In genomic region chr16:81687183-81687456, GRCh38 we compare ENCODE assay signal across 18 cellular contexts.
A peak's percentile ranks its signal among the peaks of the same experiment; 100 is the strongest.
DNase-seq lines count a peak whose midpoint lies in the region; ATAC-seq, FAIRE-seq and TF ChIP-seq lines count a peak whose summit lies in the region.
"Had no signal": no experiment of that assay in that cellular context is flagged by ENCODE, and none has a peak within 500 bp of the region (broad histone marks: within the 10 kb centered on the region; RNA-seq: fewer than 3 reads in every experiment).

No MANE protein-coding gene starts in this region.

- H3K79me2 ChIP-seq in H9 (ENCODE audit: insufficient read depth, low read length) = peaks cover 6% of the 10 kb centered on the region; the same call in 1 of the 2 replicates
- H3K79me2 ChIP-seq in OCI-LY1 (ENCODE audit: insufficient read depth, low read length) = no peaks in the 10 kb centered on the region
- H3K79me2 ChIP-seq in endothelial cell of umbilical vein (ENCODE audit: control insufficient read depth, insufficient read depth, low read length) = peaks cover 3% of the 10 kb centered on the region

- no peak overlapping the region for H3K27ac ChIP-seq in H9 (ENCODE audit: insufficient read length, low read depth, low read length)
- H3K27ac ChIP-seq in OCI-LY1 (ENCODE audit: low read depth, low read length, poor library complexity, severe bottlenecking) = peak overlapping the region; percentile 95
- H3K27ac ChIP-seq in endothelial cell of umbilical vein (ENCODE audit: insufficient read depth, low read depth, low read length) = peak overlapping the region; percentile 95
- peak overlapping the region; percentile 37 for H3K27ac ChIP-seq in stomach smooth muscle (ENCODE audit: low read length)
- H3K27ac ChIP-seq: Peyer's patch had no signal

- no peak overlapping the region for H3K56ac ChIP-seq in H9 (ENCODE audit: insufficient read length, low read depth, low read length)

- H3K23ac ChIP-seq in H9 (ENCODE audit: insufficient read length, low read depth, low read length) = no peak overlapping the region

- ATAC-seq in HG03097 (IDR thresholded peaks at IDR 0.05; ENCODE audit: low FRiP score, unreplicated experiment) (no peak), GM18861 (IDR thresholded peaks at IDR 0.05; ENCODE audit: unreplicated experiment) (no peak)

- no peaks in the 10 kb centered on the region for H3K23me2 ChIP-seq in H9 (ENCODE audit: insufficient read length, low read depth, low read length, poor library complexity, severe bottlenecking)

- H3K36me3 ChIP-seq in OCI-LY1 (ENCODE audit: insufficient read depth, low read length) (peaks cover 17% of the 10 kb centered on the region), endothelial cell of umbilical vein (ENCODE audit: control insufficient read depth in 2 of 2, extremely low read depth in 1 of 2, insufficient read depth in 2 of 2, low read length in 2 of 2) (peaks cover 4 to 7% of the 10 kb centered on the region in 2 experiments), stomach smooth muscle (ENCODE audit: control insufficient read depth in 2 of 2, insufficient read depth in 2 of 2, low read length in 2 of 2) (peaks cover 9 to 20% of the 10 kb centered on the region in 2 donors)

- H4K20me1 ChIP-seq in H9 (ENCODE audit: control insufficient read depth, insufficient read depth, insufficient read length) (no peaks in the 10 kb centered on the region), OCI-LY1 (ENCODE audit: insufficient read depth, low read length) (no peaks in the 10 kb centered on the region), endothelial cell of umbilical vein (replicated peaks; ENCODE audit: control insufficient read depth, extremely low read depth, insufficient read depth, low read length) (no peaks in the 10 kb centered on the region)

- H3K27ac Mint-ChIP-seq in H9 = peak overlapping the region in 2 of 3 experiments; percentile 58 to 64; a peak in 4 of 7 replicates
- H3K27ac Mint-ChIP-seq: IgD-negative memory B cell had no signal

- no peak overlapping the region for H2BK120ac ChIP-seq in H9 (ENCODE audit: low read depth, low read length, poor library complexity, severe bottlenecking)

- H3K4me1 Mint-ChIP-seq in H9 = peaks cover 23 to 25% of the 10 kb centered on the region in 2 experiments

- no CpG with 5 or more reads among the region's 5 CpGs for WGBS in H9 (ENCODE audit: extremely low coverage, insufficient read length, low lambda C conversion rate)

- intact Hi-C loops in endothelial cell of umbilical vein (cut with micrococcal nuclease) = loop anchor here (2.0 kb wide), 3 partner anchors 24 to 194 kb away; no protein-coding TSS in a partner anchor

- no peak overlapping the region for H3K4ac ChIP-seq in H9 (ENCODE audit: low read depth, low read length)

- FAIRE-seq in endothelial cell of umbilical vein (lab: Jason Lieb, UNC) = no peak

- dilution Hi-C loops in endothelial cell of umbilical vein (cut with MboI; ENCODE audit: extremely low pct_ligation_motif_present, low sequenced_read_pairs) = no loop called here

- no peak overlapping the region for H2AK5ac ChIP-seq in H9 (ENCODE audit: insufficient read length, low read length)

- peaks cover 2% of the 10 kb centered on the region; the same call in 1 of the 2 replicates for H3K4me1 ChIP-seq in H9 (ENCODE audit: insufficient read depth, low read length)
- H3K4me1 ChIP-seq in OCI-LY1 (ENCODE audit: insufficient read depth, low read length, severe bottlenecking) = peaks cover 29% of the 10 kb centered on the region
- H3K4me1 ChIP-seq in endothelial cell of umbilical vein (ENCODE audit: control insufficient read depth, extremely low read depth, insufficient read depth, low read length) = peaks cover 32% of the 10 kb centered on the region
- peaks cover 24% of the 10 kb centered on the region for H3K4me1 ChIP-seq in stomach smooth muscle (ENCODE audit: control insufficient read depth, insufficient read depth, low read length)

- H3K36me3 Mint-ChIP-seq in H9 (ENCODE audit: insufficient read depth in 1 of 3, low read depth in 3 of 3) = peaks cover 6 to 11% (median 10%) of the 10 kb centered on the region in 3 experiments; a peak in 6 of 7 replicates

- H3K9me3 ChIP-seq in H9 (ENCODE audit: control insufficient read depth, low read depth, low read length) (no peaks in the 10 kb centered on the region), OCI-LY1 (ENCODE audit: low read length) (no peaks in the 10 kb centered on the region), endothelial cell of umbilical vein (replicated peaks; ENCODE audit: control insufficient read depth, insufficient read depth, low read length) (no peaks in the 10 kb centered on the region), stomach smooth muscle (ENCODE audit: control insufficient read depth in 2 of 2, low read length in 2 of 2) (no peaks in the 10 kb centered on the region)
- H3K9me3 ChIP-seq: Peyer's patch had no signal

- H3K4me3 ChIP-seq in OCI-LY1 (ENCODE audit: low read depth, low read length, poor library complexity, severe bottlenecking) = no peak overlapping the region
- no peak overlapping the region for H3K4me3 ChIP-seq in endothelial cell of umbilical vein (replicated peaks in 1 of 3; ENCODE audit: insufficient read depth in 1 of 3, low read depth in 1 of 3, low read length in 3 of 3)
- H3K4me3 ChIP-seq in stomach smooth muscle (ENCODE audit: low read length in 2 of 2) = no peak overlapping the region
- H3K4me3 ChIP-seq: Peyer's patch had no signal

- H3K79me1 ChIP-seq in H9 (ENCODE audit: insufficient read depth, low read depth, low read length, poor library complexity, severe bottlenecking) = peaks cover 4% of the 10 kb centered on the region

- TF ChIP-seq POLR2A in endothelial cell of umbilical vein (IDR thresholded peaks at IDR 0.05; ENCODE audit: low read depth, low read length) = no peak

- H3K9ac ChIP-seq in H9 (ENCODE audit: extremely low read depth, insufficient read length, low read length) (no peak overlapping the region), OCI-LY1 (ENCODE audit: low read length) (no peak overlapping the region; the same call in 1 of the 2 replicates), endothelial cell of umbilical vein (replicated peaks; ENCODE audit: extremely low read depth, insufficient read depth, low read length) (peak overlapping the region; percentile 78), stomach smooth muscle (ENCODE audit: low read length in 2 of 2) (no peak overlapping the region)

- H3K9me3 Mint-ChIP-seq in H9 = no peaks in the 10 kb centered on the region
- H3K9me3 Mint-ChIP-seq: CD4-positive, CD25-positive, alpha-beta regulatory T cell; IgD-negative memory B cell had no signal

- no peak overlapping the region for H4K5ac ChIP-seq in H9 (ENCODE audit: insufficient read length, low read depth, low read length)

- H2AFZ ChIP-seq in H9 (ENCODE audit: low read length) = no peak overlapping the region
- H2AFZ ChIP-seq in OCI-LY1 (ENCODE audit: low read length) = no peak overlapping the region
- H2AFZ ChIP-seq in endothelial cell of umbilical vein (ENCODE audit: low read depth, low read length) = no peak overlapping the region

- DNase-seq in H9 (no peak), endothelial cell of umbilical vein (ENCODE audit: low read depth, low spot score) (no peak), DMS 273 (lab: John Stamatoyannopoulos, UW; ENCODE audit: unreplicated experiment) (no peak)
- DNase-seq: CD4-positive, CD25-positive, alpha-beta regulatory T cell; DMS79 treated with DMSO at 0.1 percent for 48 hours; GOT3; Kasumi-1; NCI-H1694; NCI-H2081; NCI-H2171 treated with DMSO at 0.1 percent for 48 hours; NCI-H524 treated with DMSO at 0.1 percent for 48 hours; NCI-H82 had no signal

- H3F3A ChIP-seq in OCI-LY1 (ENCODE audit: insufficient read depth, low read length) = no peaks in the 10 kb centered on the region

- no peaks in the 10 kb centered on the region for H3K9me2 ChIP-seq in OCI-LY1 (ENCODE audit: low read depth, low read length)

- H3K14ac ChIP-seq in H9 (ENCODE audit: insufficient read depth, low read length) = no peak overlapping the region; the same call in 1 of the 2 replicates

- H2BK12ac ChIP-seq in H9 (ENCODE audit: insufficient read length, low read depth, low read length) = no peak overlapping the region

- POLR2A ChIA-PET in endothelial cell of umbilical vein (lab: Charles Lee) = no interaction called here

- TF ChIP-seq CTCF in H9 (conservative IDR thresholded peaks at IDR 0.05) (no peak), OCI-LY1 (IDR thresholded peaks at IDR 0.05; ENCODE audit: low read length) (no peak), endothelial cell of umbilical vein (IDR thresholded peaks at IDR 0.05; ENCODE audit: extremely low read depth in 1 of 2, insufficient read depth in 1 of 2, low read depth in 1 of 2, low read length in 2 of 2) (no peak)

- H2BK20ac ChIP-seq in H9 (ENCODE audit: low read depth, low read length, poor library complexity, severe bottlenecking) = no peak overlapping the region

- CTCF ChIA-PET in endothelial cell of umbilical vein (lab: Charles Lee) = interaction anchor here (1.3 to 2.1 kb wide), 4 partner anchors 8 to 283 kb away, joined by 5 to 19 read pairs (median 9); no protein-coding TSS in a partner anchor

- H3T11ph ChIP-seq in H9 (ENCODE audit: low read length) = no peak overlapping the region

- no peak overlapping the region for H3K18ac ChIP-seq in H9 (ENCODE audit: insufficient read length, low read depth, low read length)

- no TSS peak for BruUV-seq in endothelial cell of umbilical vein (replicated peaks; lab: Mats Ljungman, UMichigan)

- H4K8ac ChIP-seq in H9 (replicated peaks; ENCODE audit: insufficient read length, low read depth, low read length) = no peak overlapping the region

- H3K4me3 Mint-ChIP-seq in H9 = no peak overlapping the region
- H3K4me3 Mint-ChIP-seq: CD4-positive, CD25-positive, alpha-beta regulatory T cell; IgD-negative memory B cell had no signal

- H3K27me3 Mint-ChIP-seq in H9 (ENCODE audit: low read depth) = no peaks in the 10 kb centered on the region
- H3K27me3 Mint-ChIP-seq: CD4-positive, CD25-positive, alpha-beta regulatory T cell; IgD-negative memory B cell had no signal

- H4K91ac ChIP-seq in H9 (ENCODE audit: insufficient read length, low read depth, low read length) = no peak overlapping the region

- no peak overlapping the region for H3K4me2 ChIP-seq in H9 (ENCODE audit: insufficient read depth, insufficient read length, low read length)
- no peak overlapping the region for H3K4me2 ChIP-seq in OCI-LY1 (ENCODE audit: low read length)
- H3K4me2 ChIP-seq in endothelial cell of umbilical vein (ENCODE audit: insufficient read depth, low read length) = no peak overlapping the region

- H2BK15ac ChIP-seq in H9 (ENCODE audit: low read depth, low read length) = no peak overlapping the region

- H3K27me3 ChIP-seq in H9 (ENCODE audit: insufficient read depth, low read length) = no peaks in the 10 kb centered on the region
- no peaks in the 10 kb centered on the region for H3K27me3 ChIP-seq in OCI-LY1 (ENCODE audit: insufficient read depth, low read length)
- no peaks in the 10 kb centered on the region for H3K27me3 ChIP-seq in endothelial cell of umbilical vein (ENCODE audit: control insufficient read depth in 2 of 2, insufficient read depth in 2 of 2, low read length in 2 of 2)
- no peaks in the 10 kb centered on the region for H3K27me3 ChIP-seq in stomach smooth muscle (ENCODE audit: control insufficient read depth in 1 of 2, insufficient read depth in 2 of 2, low read length in 2 of 2)
- H3K27me3 ChIP-seq: Peyer's patch had no signal

- H3K9me1 ChIP-seq in endothelial cell of umbilical vein (replicated peaks; ENCODE audit: control insufficient read depth, extremely low read depth, insufficient read depth, low read length) = no peaks in the 10 kb centered on the region

- H2BK5ac ChIP-seq in H9 (ENCODE audit: insufficient read length, low read length) = no peak overlapping the region
